1 cellular context compared by ENCODE assay signal in the genomic region with DNA sequence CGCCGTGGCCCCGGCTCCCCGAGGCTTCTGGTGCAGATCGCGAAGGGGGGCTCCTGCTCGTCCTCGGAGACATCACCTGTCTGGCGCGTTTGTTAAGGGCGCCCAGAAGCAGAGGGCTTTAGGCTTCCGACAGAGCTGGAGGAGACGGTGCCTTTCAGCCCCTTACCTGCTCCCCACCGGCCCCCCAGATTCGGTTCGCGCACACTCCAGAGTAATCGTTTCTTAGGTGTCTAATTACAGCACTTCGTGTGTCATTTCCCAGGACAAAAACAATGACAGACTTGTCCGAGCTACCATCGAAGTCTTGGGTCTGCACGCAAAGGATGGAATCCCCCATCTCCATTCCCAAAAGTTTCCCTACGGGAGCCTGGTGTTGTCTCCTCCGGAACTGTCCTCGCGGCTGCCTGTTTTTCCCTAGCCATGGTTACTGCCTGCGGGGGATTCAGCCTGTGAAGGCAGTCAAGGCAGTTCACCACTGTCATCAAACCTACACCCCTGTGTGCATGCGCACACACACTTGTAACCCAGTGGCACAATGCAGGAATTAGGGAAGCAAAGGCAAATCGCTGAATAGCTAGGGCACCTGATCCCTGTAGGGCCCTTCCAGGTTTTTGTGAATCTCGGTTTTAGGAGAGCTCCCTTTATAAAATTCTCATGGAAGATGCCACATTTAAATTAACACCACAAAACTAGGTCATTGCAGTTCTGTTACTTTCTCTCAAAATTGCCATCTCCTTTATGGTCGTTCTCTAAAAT.
TF ChIP-seq lines count a peak whose summit lies in the region.

No MANE protein-coding gene starts in this region.

TF ChIP-seq in SK-N-SH, 30 proteins besides CTCF, POLR2A, EP300 and RAD21 (continued from another document):
- peak; percentile 60 for TF ChIP-seq NRF1 (IDR thresholded peaks at IDR 0.05; ENCODE audit: low read depth, low read length)
